ENCODE assay signal across 1 cellular context in genomic region chr2:237673130-237673921, GRCh38.
TF ChIP-seq lines count a peak whose summit lies in the region.

No MANE protein-coding gene starts in this region.

TF ChIP-seq in HepG2, 621 proteins besides CTCF, POLR2A, EP300 and RAD21 (continued from another document and continues in another):
- TF ChIP-seq PRDM4 (CRISPR knock-in tag; IDR thresholded peaks at IDR 0.05; ENCODE audit: borderline replicate concordance) (no peak), ZNF83 (CRISPR knock-in tag; IDR thresholded peaks at IDR 0.05; ENCODE audit: borderline replicate concordance) (no peak), ZNF333 (CRISPR knock-in tag; IDR thresholded peaks at IDR 0.05; ENCODE audit: borderline replicate concordance) (0 out of 2 replicates have a peak, but pooled peaks have one; percentile 40), KDM3A (CRISPR knock-in tag; IDR thresholded peaks at IDR 0.05; ENCODE audit: low read depth) (peak; percentile 73), KLF16 (CRISPR knock-in tag; IDR thresholded peaks at IDR 0.05) (no peak), RARA (CRISPR knock-in tag; IDR thresholded peaks at IDR 0.05) (0 out of 2 replicates have a peak, but pooled peaks have one; percentile 22), HNRNPL (IDR thresholded peaks at IDR 0.05; ENCODE audit: low read depth, low read length) (0 out of 2 replicates have a peak, but pooled peaks have one; percentile 20), HMGXB4 (CRISPR knock-in tag; IDR thresholded peaks at IDR 0.05; ENCODE audit: borderline replicate concordance in 1 of 2, low read depth in 1 of 2) (peak; percentile 35 to 91; a peak in 3 of 4 replicates), SAP130 (CRISPR knock-in tag; IDR thresholded peaks at IDR 0.05; ENCODE audit: low read depth) (peak; percentile 53), ZNF407 (CRISPR knock-in tag; IDR thresholded peaks at IDR 0.05; ENCODE audit: not compliant biosample characterization) (no peak), E2F2 (CRISPR knock-in tag; IDR thresholded peaks at IDR 0.05; ENCODE audit: borderline replicate concordance) (no peak), ZBTB7A (CRISPR knock-in tag; IDR thresholded peaks at IDR 0.05) (no peak), ZNF263 (CRISPR knock-in tag; IDR thresholded peaks at IDR 0.05) (peak; percentile 41; the same call in 1 of the 2 replicates), ZZZ3 (CRISPR knock-in tag; IDR thresholded peaks at IDR 0.05; ENCODE audit: borderline replicate concordance) (no peak), PCBP1 (IDR thresholded peaks at IDR 0.05; ENCODE audit: borderline replicate concordance, low read depth, low read length) (no peak), ZNF12 (CRISPR knock-in tag; IDR thresholded peaks at IDR 0.05) (no peak), ZEB1 (IDR thresholded peaks at IDR 0.05; ENCODE audit: insufficient replicate concordance, low read depth) (peak; percentile 25), ONECUT2 (CRISPR knock-in tag; IDR thresholded peaks at IDR 0.05) (no peak), ZBTB14 (CRISPR knock-in tag; IDR thresholded peaks at IDR 0.05) (no peak), ATRX (CRISPR knock-in tag; IDR thresholded peaks at IDR 0.05; ENCODE audit: borderline replicate concordance) (no peak), GATAD1 (CRISPR knock-in tag; IDR thresholded peaks at IDR 0.05) (no peak), ZFY (CRISPR knock-in tag; IDR thresholded peaks at IDR 0.05) (no peak), TARDBP (CRISPR knock-in tag; IDR thresholded peaks at IDR 0.05) (peak; percentile 55; the same call in 1 of the 2 replicates), SNAPC2 (CRISPR knock-in tag; IDR thresholded peaks at IDR 0.05) (0 out of 2 replicates have a peak, but pooled peaks have one; percentile 19), ADNP (CRISPR knock-in tag; IDR thresholded peaks at IDR 0.05) (no peak), DRAP1 (CRISPR knock-in tag; IDR thresholded peaks at IDR 0.05) (no peak), ZNF614 (CRISPR knock-in tag; IDR thresholded peaks at IDR 0.05; ENCODE audit: borderline replicate concordance) (0 out of 2 replicates have a peak, but pooled peaks have one; percentile 36), NFYB (CRISPR knock-in tag; IDR thresholded peaks at IDR 0.05) (no peak), RXRB (CRISPR knock-in tag; IDR thresholded peaks at IDR 0.05; ENCODE audit: borderline replicate concordance) (peak; percentile 47; the same call in 1 of the 2 replicates), ZNF329 (CRISPR knock-in tag; IDR thresholded peaks at IDR 0.05; ENCODE audit: low read depth) (no peak), ELK4 (CRISPR knock-in tag; IDR thresholded peaks at IDR 0.05; ENCODE audit: borderline replicate concordance) (no peak), ZNF598 (CRISPR knock-in tag; IDR thresholded peaks at IDR 0.05; ENCODE audit: borderline replicate concordance) (0 out of 2 replicates have a peak, but pooled peaks have one; percentile 19), SMAD9 (CRISPR knock-in tag; IDR thresholded peaks at IDR 0.05) (no peak), MBNL3 (CRISPR knock-in tag; conservative IDR thresholded peaks at IDR 0.05) (no peak), ZNF205 (CRISPR knock-in tag; IDR thresholded peaks at IDR 0.05) (0 out of 2 replicates have a peak, but pooled peaks have one; percentile 19), ZNF556 (CRISPR knock-in tag; IDR thresholded peaks at IDR 0.05; ENCODE audit: borderline replicate concordance) (no peak), ZNF317 (CRISPR knock-in tag; IDR thresholded peaks at IDR 0.05) (0 out of 2 replicates have a peak, but pooled peaks have one; percentile 58), ZNF879 (CRISPR knock-in tag; IDR thresholded peaks at IDR 0.05) (no peak), E2F1 (CRISPR knock-in tag; IDR thresholded peaks at IDR 0.05) (no peak), BRD4 (CRISPR knock-in tag; IDR thresholded peaks at IDR 0.05) (no peak), ZKSCAN1 (IDR thresholded peaks at IDR 0.05; ENCODE audit: low read length) (no peak), HMGA1 (CRISPR knock-in tag; conservative IDR thresholded peaks at IDR 0.05) (no peak), HDAC1 (CRISPR knock-in tag; IDR thresholded peaks at IDR 0.05) (no peak), PAX8 (CRISPR knock-in tag; IDR thresholded peaks at IDR 0.05; ENCODE audit: borderline replicate concordance) (no peak)
